Comparison of ENCODE assay signal across 9 cellular contexts in genomic region chr5:77844408-77845272, GRCh38.
DNase-seq lines count a peak whose midpoint lies in the region; ATAC-seq and TF ChIP-seq lines count a peak whose summit lies in the region.
"Had no signal": no experiment of that assay in that cellular context is flagged by ENCODE, and none has a peak within 500 bp of the region (broad histone marks: within the 10 kb centered on the region; RNA-seq: fewer than 3 reads in every experiment).

No MANE protein-coding gene starts in this region.

- no peaks in the 10 kb centered on the region for H3K4me1 ChIP-seq in SK-N-SH (ENCODE audit: control insufficient read depth in 1 of 2, insufficient read depth in 2 of 2, low read depth in 1 of 2, low read length in 1 of 2)
- peaks cover 7% of the 10 kb centered on the region for H3K4me1 ChIP-seq in suprapubic skin

- no peaks in the 10 kb centered on the region for H3F3A ChIP-seq in SK-N-SH (replicated peaks; ENCODE audit: insufficient read depth)

- H4K20me1 ChIP-seq in SK-N-SH (ENCODE audit: insufficient read depth): no peaks in the 10 kb centered on the region

- TF ChIP-seq POLR2A in suprapubic skin (IDR thresholded peaks at IDR 0.05): no peak

- CTCF ChIA-PET in SK-N-SH (lab: Yijun Ruan, JAX): no interaction called here

- no peak overlapping the region for H3K27ac ChIP-seq in SK-N-SH (ENCODE audit: low read depth in 2 of 2, low read length in 1 of 2)
- no peak overlapping the region for H3K27ac ChIP-seq in brain microvascular endothelial cell
- no peak overlapping the region for H3K27ac ChIP-seq in suprapubic skin
- H3K27ac ChIP-seq: KMS-11 had no signal

- H3K27ac Mint-ChIP-seq in osteocyte (ENCODE audit: unreplicated experiment): no peak overlapping the region

- no peak overlapping the region for H2AFZ ChIP-seq in SK-N-SH (ENCODE audit: low read depth)

- in situ Hi-C loops in brain microvascular endothelial cell (cut with HindIII; ENCODE audit: low pct_ligation_motif_present, low sequenced_read_pairs) (no loop called here), ACHN (cut with HindIII; ENCODE audit: low pct_ligation_motif_present, low pct_unique_long_range_greater_than_20kb, low sequenced_read_pairs) (no loop called here)

- H3K4me3 Mint-ChIP-seq in osteocyte (ENCODE audit: unreplicated experiment): no peak overlapping the region

- no peaks in the 10 kb centered on the region for H3K9me2 ChIP-seq in SK-N-SH

- no peak for TF ChIP-seq RAD21 in SK-N-SH (IDR thresholded peaks at IDR 0.05; ENCODE audit: low read length)

- no peak overlapping the region for H3K4me2 ChIP-seq in SK-N-SH
- H3K4me2 ChIP-seq: KMS-11 had no signal

- TF ChIP-seq CTCF in SK-N-SH (IDR thresholded peaks at IDR 0.05) (no peak), brain microvascular endothelial cell (IDR thresholded peaks at IDR 0.05; ENCODE audit: low read depth, low read length, missing control alignments) (peak; percentile 51), suprapubic skin (IDR thresholded peaks at IDR 0.05) (no peak), osteocyte (IDR thresholded peaks at IDR 0.05) (no peak)

- POLR2A ChIA-PET in SK-N-SH (lab: Yijun Ruan, JAX): no interaction called here

- TF ChIP-seq EP300 in SK-N-SH (IDR thresholded peaks at IDR 0.05; ENCODE audit: borderline replicate concordance in 1 of 2, low read depth in 1 of 2, low read length in 1 of 2): no peak
- TF ChIP-seq EP300 in suprapubic skin (IDR thresholded peaks at IDR 0.05): no peak

- no peak overlapping the region for H3K9ac ChIP-seq in SK-N-SH
- H3K9ac ChIP-seq: KMS-11 had no signal

- ATAC-seq in SK-N-SH treated with all-trans-retinoic acid at 6 μM for 48 hours (no peak), HG02763 (IDR thresholded peaks at IDR 0.05; ENCODE audit: unreplicated experiment) (no peak)

- H3K79me2 ChIP-seq in SK-N-SH (ENCODE audit: insufficient read depth): no peaks in the 10 kb centered on the region

- H3K4me3 ChIP-seq in SK-N-SH (ENCODE audit: low read depth in 2 of 2, low read length in 1 of 2) (no peak overlapping the region), brain microvascular endothelial cell (ENCODE audit: low read depth, low read length) (peak overlapping the region; percentile 57), suprapubic skin (peak overlapping the region; percentile 48)

- H3K4me1 Mint-ChIP-seq in osteocyte (ENCODE audit: unreplicated experiment): no peaks in the 10 kb centered on the region

- 87% methylated on average over 53 of the region's 58 CpGs for WGBS in SK-N-SH (ENCODE audit: low lambda C conversion rate)
- 10% methylated on average over 56 of the region's 58 CpGs for WGBS in suprapubic skin

- H3K36me3 Mint-ChIP-seq in osteocyte (ENCODE audit: unreplicated experiment): no peaks in the 10 kb centered on the region

- H3K36me3 ChIP-seq in SK-N-SH (replicated peaks in 1 of 2; ENCODE audit: control insufficient read depth in 1 of 2, insufficient read depth in 2 of 2, low read length in 1 of 2) (no peaks in the 10 kb centered on the region), brain microvascular endothelial cell (replicated peaks) (no peaks in the 10 kb centered on the region), suprapubic skin (no peaks in the 10 kb centered on the region)

- H3K27me3 ChIP-seq in SK-N-SH (ENCODE audit: insufficient read depth) (no peaks in the 10 kb centered on the region), brain microvascular endothelial cell (replicated peaks) (no peaks in the 10 kb centered on the region), suprapubic skin (peaks cover 44% of the 10 kb centered on the region)

- no peaks in the 10 kb centered on the region for H3K9me3 Mint-ChIP-seq in osteocyte (ENCODE audit: unreplicated experiment)

- peaks cover 7% of the 10 kb centered on the region for H3K27me3 Mint-ChIP-seq in osteocyte (ENCODE audit: unreplicated experiment)

- H3K9me3 ChIP-seq in SK-N-SH (no peaks in the 10 kb centered on the region), suprapubic skin (no peaks in the 10 kb centered on the region)

- DNase-seq in SK-N-SH (peak; percentile 28), brain microvascular endothelial cell (no peak), left kidney (ENCODE audit: low read depth, low spot score) (peak; percentile 54), suprapubic skin (ENCODE audit: low spot score in 2 of 2) (no peak), ACHN (no peak), osteocyte (ENCODE audit: extremely low spot score, unreplicated experiment) (no peak)

TF ChIP-seq in SK-N-SH, 30 proteins besides CTCF, POLR2A, EP300 and RAD21:
- TF ChIP-seq TCF12 (IDR thresholded peaks at IDR 0.05) (no peak), EZH2phosphoT487 (IDR thresholded peaks at IDR 0.05; ENCODE audit: borderline replicate concordance, low read depth) (no peak)
- TF ChIP-seq, protein P1, sequence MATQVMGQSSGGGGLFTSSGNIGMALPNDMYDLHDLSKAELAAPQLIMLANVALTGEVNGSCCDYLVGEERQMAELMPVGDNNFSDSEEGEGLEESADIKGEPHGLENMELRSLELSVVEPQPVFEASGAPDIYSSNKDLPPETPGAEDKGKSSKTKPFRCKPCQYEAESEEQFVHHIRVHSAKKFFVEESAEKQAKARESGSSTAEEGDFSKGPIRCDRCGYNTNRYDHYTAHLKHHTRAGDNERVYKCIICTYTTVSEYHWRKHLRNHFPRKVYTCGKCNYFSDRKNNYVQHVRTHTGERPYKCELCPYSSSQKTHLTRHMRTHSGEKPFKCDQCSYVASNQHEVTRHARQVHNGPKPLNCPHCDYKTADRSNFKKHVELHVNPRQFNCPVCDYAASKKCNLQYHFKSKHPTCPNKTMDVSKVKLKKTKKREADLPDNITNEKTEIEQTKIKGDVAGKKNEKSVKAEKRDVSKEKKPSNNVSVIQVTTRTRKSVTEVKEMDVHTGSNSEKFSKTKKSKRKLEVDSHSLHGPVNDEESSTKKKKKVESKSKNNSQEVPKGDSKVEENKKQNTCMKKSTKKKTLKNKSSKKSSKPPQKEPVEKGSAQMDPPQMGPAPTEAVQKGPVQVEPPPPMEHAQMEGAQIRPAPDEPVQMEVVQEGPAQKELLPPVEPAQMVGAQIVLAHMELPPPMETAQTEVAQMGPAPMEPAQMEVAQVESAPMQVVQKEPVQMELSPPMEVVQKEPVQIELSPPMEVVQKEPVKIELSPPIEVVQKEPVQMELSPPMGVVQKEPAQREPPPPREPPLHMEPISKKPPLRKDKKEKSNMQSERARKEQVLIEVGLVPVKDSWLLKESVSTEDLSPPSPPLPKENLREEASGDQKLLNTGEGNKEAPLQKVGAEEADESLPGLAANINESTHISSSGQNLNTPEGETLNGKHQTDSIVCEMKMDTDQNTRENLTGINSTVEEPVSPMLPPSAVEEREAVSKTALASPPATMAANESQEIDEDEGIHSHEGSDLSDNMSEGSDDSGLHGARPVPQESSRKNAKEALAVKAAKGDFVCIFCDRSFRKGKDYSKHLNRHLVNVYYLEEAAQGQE (IDR thresholded peaks at IDR 0.05; ENCODE audit: low read depth, low read length): no peak

TF ChIP-seq in SK-N-SH treated with all-trans-retinoic acid at 6 μM for 48 hours, 23 proteins besides CTCF, POLR2A, EP300 and RAD21:
- TF ChIP-seq ZFP30 (CRISPR knock-in tag; IDR thresholded peaks at IDR 0.05): no peak
TF ChIP-seq in SK-N-SH treated with all-trans-retinoic acid at 6 μM for 48 hours: peak in this region for 0.

Comparison
In these comparisons a context has a peak if more than half of its experiments do, and no peak if none do; other contexts are left out.
1. DNase-seq: peak in SK-N-SH (single experiment) and left kidney (single experiment); none in brain microvascular endothelial cell (single experiment), suprapubic skin (0 of 2), ACHN (single experiment) and osteocyte (single experiment).
2. H3K4me3 ChIP-seq: peak in brain microvascular endothelial cell (single experiment) and suprapubic skin (single experiment); none in SK-N-SH (0 of 2).